1 cellular context compared by ENCODE assay signal in genomic region chr11:16805942-16806341, GRCh38.
TF ChIP-seq lines count a peak whose summit lies in the region.

No MANE protein-coding gene starts in this region.

TF ChIP-seq in HepG2, 621 proteins besides CTCF, POLR2A, EP300 and RAD21 (continued from another document and continues in another):
- TF ChIP-seq PRDM10 (CRISPR knock-in tag; IDR thresholded peaks at IDR 0.05; ENCODE audit: low read depth) = no peak
- TF ChIP-seq TOE1 (CRISPR knock-in tag; IDR thresholded peaks at IDR 0.05) = no peak
- 0 out of 2 replicates have a peak, but pooled peaks have one; percentile 16 for TF ChIP-seq THAP11 (CRISPR knock-in tag; IDR thresholded peaks at IDR 0.05)
- no peak for TF ChIP-seq CREB3 (CRISPR knock-in tag; IDR thresholded peaks at IDR 0.05)
- TF ChIP-seq ZFY (CRISPR knock-in tag; IDR thresholded peaks at IDR 0.05) = 0 out of 2 replicates have a peak, but pooled peaks have one; percentile 31
- no peak for TF ChIP-seq ZSCAN21 (CRISPR knock-in tag; IDR thresholded peaks at IDR 0.05; ENCODE audit: borderline replicate concordance)
- TF ChIP-seq, protein P1, sequence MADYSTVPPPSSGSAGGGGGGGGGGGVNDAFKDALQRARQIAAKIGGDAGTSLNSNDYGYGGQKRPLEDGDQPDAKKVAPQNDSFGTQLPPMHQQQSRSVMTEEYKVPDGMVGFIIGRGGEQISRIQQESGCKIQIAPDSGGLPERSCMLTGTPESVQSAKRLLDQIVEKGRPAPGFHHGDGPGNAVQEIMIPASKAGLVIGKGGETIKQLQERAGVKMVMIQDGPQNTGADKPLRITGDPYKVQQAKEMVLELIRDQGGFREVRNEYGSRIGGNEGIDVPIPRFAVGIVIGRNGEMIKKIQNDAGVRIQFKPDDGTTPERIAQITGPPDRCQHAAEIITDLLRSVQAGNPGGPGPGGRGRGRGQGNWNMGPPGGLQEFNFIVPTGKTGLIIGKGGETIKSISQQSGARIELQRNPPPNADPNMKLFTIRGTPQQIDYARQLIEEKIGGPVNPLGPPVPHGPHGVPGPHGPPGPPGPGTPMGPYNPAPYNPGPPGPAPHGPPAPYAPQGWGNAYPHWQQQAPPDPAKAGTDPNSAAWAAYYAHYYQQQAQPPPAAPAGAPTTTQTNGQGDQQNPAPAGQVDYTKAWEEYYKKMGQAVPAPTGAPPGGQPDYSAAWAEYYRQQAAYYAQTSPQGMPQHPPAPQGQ (CRISPR knock-in tag; IDR thresholded peaks at IDR 0.05; ENCODE audit: borderline replicate concordance) = no peak
- TF ChIP-seq CEBPB (IDR thresholded peaks at IDR 0.05; ENCODE audit: borderline replicate concordance, low read depth, low read length) = no peak
- TF ChIP-seq, protein P2, sequence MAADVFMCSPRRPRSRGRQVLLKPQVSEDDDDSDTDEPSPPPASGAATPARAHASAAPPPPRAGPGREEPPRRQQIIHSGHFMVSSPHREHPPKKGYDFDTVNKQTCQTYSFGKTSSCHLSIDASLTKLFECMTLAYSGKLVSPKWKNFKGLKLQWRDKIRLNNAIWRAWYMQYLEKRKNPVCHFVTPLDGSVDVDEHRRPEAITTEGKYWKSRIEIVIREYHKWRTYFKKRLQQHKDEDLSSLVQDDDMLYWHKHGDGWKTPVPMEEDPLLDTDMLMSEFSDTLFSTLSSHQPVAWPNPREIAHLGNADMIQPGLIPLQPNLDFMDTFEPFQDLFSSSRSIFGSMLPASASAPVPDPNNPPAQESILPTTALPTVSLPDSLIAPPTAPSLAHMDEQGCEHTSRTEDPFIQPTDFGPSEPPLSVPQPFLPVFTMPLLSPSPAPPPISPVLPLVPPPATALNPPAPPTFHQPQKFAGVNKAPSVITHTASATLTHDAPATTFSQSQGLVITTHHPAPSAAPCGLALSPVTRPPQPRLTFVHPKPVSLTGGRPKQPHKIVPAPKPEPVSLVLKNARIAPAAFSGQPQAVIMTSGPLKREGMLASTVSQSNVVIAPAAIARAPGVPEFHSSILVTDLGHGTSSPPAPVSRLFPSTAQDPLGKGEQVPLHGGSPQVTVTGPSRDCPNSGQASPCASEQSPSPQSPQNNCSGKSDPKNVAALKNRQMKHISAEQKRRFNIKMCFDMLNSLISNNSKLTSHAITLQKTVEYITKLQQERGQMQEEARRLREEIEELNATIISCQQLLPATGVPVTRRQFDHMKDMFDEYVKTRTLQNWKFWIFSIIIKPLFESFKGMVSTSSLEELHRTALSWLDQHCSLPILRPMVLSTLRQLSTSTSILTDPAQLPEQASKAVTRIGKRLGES (CRISPR knock-in tag; IDR thresholded peaks at IDR 0.05; ENCODE audit: borderline replicate concordance) = no peak
- TF ChIP-seq RELA (CRISPR knock-in tag; IDR thresholded peaks at IDR 0.05) = no peak
- TF ChIP-seq, protein P3, sequence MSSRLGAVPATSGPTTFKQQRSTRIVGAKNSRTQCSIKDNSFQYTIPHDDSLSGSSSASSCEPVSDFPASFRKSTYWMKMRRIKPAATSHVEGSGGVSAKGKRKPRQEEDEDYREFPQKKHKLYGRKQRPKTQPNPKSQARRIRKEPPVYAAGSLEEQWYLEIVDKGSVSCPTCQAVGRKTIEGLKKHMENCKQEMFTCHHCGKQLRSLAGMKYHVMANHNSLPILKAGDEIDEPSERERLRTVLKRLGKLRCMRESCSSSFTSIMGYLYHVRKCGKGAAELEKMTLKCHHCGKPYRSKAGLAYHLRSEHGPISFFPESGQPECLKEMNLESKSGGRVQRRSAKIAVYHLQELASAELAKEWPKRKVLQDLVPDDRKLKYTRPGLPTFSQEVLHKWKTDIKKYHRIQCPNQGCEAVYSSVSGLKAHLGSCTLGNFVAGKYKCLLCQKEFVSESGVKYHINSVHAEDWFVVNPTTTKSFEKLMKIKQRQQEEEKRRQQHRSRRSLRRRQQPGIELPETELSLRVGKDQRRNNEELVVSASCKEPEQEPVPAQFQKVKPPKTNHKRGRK (CRISPR knock-in tag; IDR thresholded peaks at IDR 0.05) = no peak
- TF ChIP-seq TEAD3 (CRISPR knock-in tag; optimal IDR thresholded peaks at IDR 0.05; ENCODE audit: borderline replicate concordance) = peak; percentile 81
- TF ChIP-seq SNAPC2 (CRISPR knock-in tag; IDR thresholded peaks at IDR 0.05) = no peak
- TF ChIP-seq, protein P4, sequence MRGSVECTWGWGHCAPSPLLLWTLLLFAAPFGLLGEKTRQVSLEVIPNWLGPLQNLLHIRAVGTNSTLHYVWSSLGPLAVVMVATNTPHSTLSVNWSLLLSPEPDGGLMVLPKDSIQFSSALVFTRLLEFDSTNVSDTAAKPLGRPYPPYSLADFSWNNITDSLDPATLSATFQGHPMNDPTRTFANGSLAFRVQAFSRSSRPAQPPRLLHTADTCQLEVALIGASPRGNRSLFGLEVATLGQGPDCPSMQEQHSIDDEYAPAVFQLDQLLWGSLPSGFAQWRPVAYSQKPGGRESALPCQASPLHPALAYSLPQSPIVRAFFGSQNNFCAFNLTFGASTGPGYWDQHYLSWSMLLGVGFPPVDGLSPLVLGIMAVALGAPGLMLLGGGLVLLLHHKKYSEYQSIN (CRISPR knock-in tag; IDR thresholded peaks at IDR 0.05; ENCODE audit: borderline replicate concordance) = no peak
- peak; percentile 53; the same call in 1 of the 2 replicates for TF ChIP-seq SALL1 (CRISPR knock-in tag; IDR thresholded peaks at IDR 0.05)
- TF ChIP-seq FOXA3 (CRISPR knock-in tag; IDR thresholded peaks at IDR 0.05) = peak; percentile 63
- TF ChIP-seq CBX2 (IDR thresholded peaks at IDR 0.05; ENCODE audit: low read depth, low read length) = no peak
- no peak for TF ChIP-seq CBX2 (CRISPR knock-in tag; IDR thresholded peaks at IDR 0.05; ENCODE audit: low read depth)
- TF ChIP-seq, protein P5, sequence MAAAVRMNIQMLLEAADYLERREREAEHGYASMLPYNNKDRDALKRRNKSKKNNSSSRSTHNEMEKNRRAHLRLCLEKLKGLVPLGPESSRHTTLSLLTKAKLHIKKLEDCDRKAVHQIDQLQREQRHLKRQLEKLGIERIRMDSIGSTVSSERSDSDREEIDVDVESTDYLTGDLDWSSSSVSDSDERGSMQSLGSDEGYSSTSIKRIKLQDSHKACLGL (CRISPR knock-in tag; IDR thresholded peaks at IDR 0.05) = no peak
- TF ChIP-seq RXRB (CRISPR knock-in tag; IDR thresholded peaks at IDR 0.05; ENCODE audit: borderline replicate concordance) = peak; percentile 93
- no peak for TF ChIP-seq ZNF7 (CRISPR knock-in tag; IDR thresholded peaks at IDR 0.05)
- TF ChIP-seq DNMT1 (CRISPR knock-in tag; IDR thresholded peaks at IDR 0.05) = no peak
- TF ChIP-seq, protein P6, sequence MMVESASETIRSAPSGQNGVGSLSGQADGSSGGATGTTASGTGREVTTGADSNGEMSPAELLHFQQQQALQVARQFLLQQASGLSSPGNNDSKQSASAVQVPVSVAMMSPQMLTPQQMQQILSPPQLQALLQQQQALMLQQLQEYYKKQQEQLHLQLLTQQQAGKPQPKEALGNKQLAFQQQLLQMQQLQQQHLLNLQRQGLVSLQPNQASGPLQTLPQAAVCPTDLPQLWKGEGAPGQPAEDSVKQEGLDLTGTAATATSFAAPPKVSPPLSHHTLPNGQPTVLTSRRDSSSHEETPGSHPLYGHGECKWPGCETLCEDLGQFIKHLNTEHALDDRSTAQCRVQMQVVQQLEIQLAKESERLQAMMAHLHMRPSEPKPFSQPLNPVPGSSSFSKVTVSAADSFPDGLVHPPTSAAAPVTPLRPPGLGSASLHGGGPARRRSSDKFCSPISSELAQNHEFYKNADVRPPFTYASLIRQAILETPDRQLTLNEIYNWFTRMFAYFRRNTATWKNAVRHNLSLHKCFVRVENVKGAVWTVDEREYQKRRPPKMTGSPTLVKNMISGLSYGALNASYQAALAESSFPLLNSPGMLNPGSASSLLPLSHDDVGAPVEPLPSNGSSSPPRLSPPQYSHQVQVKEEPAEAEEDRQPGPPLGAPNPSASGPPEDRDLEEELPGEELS (CRISPR knock-in tag; IDR thresholded peaks at IDR 0.05) = 0 out of 2 replicates have a peak, but pooled peaks have one; percentile 34
- TF ChIP-seq ZFX (CRISPR knock-in tag; IDR thresholded peaks at IDR 0.05; ENCODE audit: low read depth) = peak; percentile 49
- TF ChIP-seq FOSL2 (CRISPR knock-in tag; IDR thresholded peaks at IDR 0.05) = peak; percentile 31; the same call in 1 of the 2 replicates
- TF ChIP-seq NFATC3 (CRISPR knock-in tag; IDR thresholded peaks at IDR 0.05) = no peak
- TF ChIP-seq, protein P7, sequence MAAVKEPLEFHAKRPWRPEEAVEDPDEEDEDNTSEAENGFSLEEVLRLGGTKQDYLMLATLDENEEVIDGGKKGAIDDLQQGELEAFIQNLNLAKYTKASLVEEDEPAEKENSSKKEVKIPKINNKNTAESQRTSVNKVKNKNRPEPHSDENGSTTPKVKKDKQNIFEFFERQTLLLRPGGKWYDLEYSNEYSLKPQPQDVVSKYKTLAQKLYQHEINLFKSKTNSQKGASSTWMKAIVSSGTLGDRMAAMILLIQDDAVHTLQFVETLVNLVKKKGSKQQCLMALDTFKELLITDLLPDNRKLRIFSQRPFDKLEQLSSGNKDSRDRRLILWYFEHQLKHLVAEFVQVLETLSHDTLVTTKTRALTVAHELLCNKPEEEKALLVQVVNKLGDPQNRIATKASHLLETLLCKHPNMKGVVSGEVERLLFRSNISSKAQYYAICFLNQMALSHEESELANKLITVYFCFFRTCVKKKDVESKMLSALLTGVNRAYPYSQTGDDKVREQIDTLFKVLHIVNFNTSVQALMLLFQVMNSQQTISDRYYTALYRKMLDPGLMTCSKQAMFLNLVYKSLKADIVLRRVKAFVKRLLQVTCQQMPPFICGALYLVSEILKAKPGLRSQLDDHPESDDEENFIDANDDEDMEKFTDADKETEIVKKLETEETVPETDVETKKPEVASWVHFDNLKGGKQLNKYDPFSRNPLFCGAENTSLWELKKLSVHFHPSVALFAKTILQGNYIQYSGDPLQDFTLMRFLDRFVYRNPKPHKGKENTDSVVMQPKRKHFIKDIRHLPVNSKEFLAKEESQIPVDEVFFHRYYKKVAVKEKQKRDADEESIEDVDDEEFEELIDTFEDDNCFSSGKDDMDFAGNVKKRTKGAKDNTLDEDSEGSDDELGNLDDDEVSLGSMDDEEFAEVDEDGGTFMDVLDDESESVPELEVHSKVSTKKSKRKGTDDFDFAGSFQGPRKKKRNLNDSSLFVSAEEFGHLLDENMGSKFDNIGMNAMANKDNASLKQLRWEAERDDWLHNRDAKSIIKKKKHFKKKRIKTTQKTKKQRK (IDR thresholded peaks at IDR 0.05; ENCODE audit: low read length) = no peak
- TF ChIP-seq RXRA (CRISPR knock-in tag; IDR thresholded peaks at IDR 0.05) = peak; percentile 94; the same call in 1 of the 2 replicates
- 0 out of 2 replicates have a peak, but pooled peaks have one; percentile 19 for TF ChIP-seq ZNF205 (CRISPR knock-in tag; IDR thresholded peaks at IDR 0.05)
